2 cellular contexts compared by ENCODE assay signal in the genomic region with DNA sequence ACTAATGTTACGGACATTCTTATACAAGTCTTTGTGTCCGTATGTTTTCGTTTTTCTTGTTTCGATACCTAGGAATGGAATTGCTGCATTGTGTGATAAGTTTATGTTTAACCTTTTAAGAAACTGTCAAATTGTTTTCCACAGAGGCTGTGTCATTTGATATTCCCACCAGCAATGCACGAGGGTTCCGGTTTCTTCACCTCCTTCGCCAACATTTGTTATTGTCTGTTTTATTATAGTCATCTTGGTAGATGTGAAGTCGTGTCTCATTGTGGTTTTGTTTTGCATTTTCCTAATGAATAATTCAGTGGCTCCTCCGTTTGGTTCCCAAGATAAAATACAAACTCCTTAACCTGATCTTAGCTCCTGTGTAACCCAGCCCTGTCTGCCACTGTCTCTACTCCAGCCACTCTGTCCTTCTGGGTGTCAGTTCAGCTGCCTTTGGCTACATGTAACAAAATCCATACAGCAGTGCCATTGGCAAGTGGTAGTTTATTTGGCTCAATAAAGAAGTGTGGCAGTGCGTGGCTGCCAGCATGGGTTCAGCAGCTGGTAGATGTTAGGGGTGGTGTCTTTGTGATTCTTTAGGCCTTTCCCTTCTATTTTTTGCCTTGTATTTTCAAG. TPM values are rescaled to one million over a fixed set of nuclear protein-coding genes. Genes with fewer than 3 reads are reported as not detected.
"Had no signal": no experiment of that assay in that cellular context is flagged by ENCODE, and none has a peak within 500 bp of the region (broad histone marks: within the 10 kb centered on the region; RNA-seq: fewer than 3 reads in every experiment).

No MANE protein-coding gene starts in this region.

RNA-seq across cellular contexts. Expression of gene ABCC6, which starts 45.0 kb away (rescaled TPM):
- total RNA-seq: HT1080 had no signal
- polyA plus RNA-seq: IgD-negative memory B cell had no signal
